In genomic region chr9:130693426-130694191, GRCh38 we compare ENCODE assay signal across 8 cellular contexts. TPM values are rescaled to one million over a fixed set of nuclear protein-coding genes. Genes with fewer than 3 reads are reported as not detected.
DNase-seq lines count a peak whose midpoint lies in the region; ATAC-seq, FAIRE-seq and TF ChIP-seq lines count a peak whose summit lies in the region.

A gene with protein sequence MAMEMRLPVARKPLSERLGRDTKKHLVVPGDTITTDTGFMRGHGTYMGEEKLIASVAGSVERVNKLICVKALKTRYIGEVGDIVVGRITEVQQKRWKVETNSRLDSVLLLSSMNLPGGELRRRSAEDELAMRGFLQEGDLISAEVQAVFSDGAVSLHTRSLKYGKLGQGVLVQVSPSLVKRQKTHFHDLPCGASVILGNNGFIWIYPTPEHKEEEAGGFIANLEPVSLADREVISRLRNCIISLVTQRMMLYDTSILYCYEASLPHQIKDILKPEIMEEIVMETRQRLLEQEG (plus strand): TSS chr9:130693780. CDS start chr9:130693792, 12 bp downstream.

- peak; percentile 93 for DNase-seq in AML-193 (lab: John Stamatoyannopoulos, UW)
- peak; percentile 98 for DNase-seq in NCI-H460 (ENCODE audit: extremely low read depth, low read depth)
- peak; percentile 87 for DNase-seq in activated CD4-positive, CD25-positive, alpha-beta regulatory T cell treated with anti-CD3 and anti-CD28 coated beads, Interleukin-2, amount 50 U/mL, for 72 hours
- DNase-seq in cerebellar cortex (ENCODE audit: low spot score), result peak; percentile 99
- peak; percentile 66 for DNase-seq in keratinocyte (ENCODE audit: low read depth, low spot score)
- DNase-seq in stimulated activated CD4-positive, alpha-beta T cell treated with anti-CD3 and anti-CD28 coated beads, Interleukin-12 subunit alpha, Interleukin-12 subunit beta, amount 100 ng/mL, for 48 hours (ENCODE audit: low read depth in 2 of 3, low spot score in 1 of 3), result peak; percentile 94 to 98 (median 98)

- no peaks in the 10 kb centered on the region for H3K27me3 ChIP-seq in keratinocyte (ENCODE audit: control insufficient read depth, extremely low read depth, insufficient read depth, low read length)

- H3K4me1 ChIP-seq in keratinocyte (ENCODE audit: control insufficient read depth, extremely low read depth, insufficient read depth, low read length), result peaks cover 19% of the 10 kb centered on the region

- dilution Hi-C loops in keratinocyte (cut with MboI; ENCODE audit: extremely low pct_ligation_motif_present, low sequenced_read_pairs), result no loop called here

- H3K4me3 ChIP-seq in keratinocyte (ENCODE audit: control insufficient read depth in 2 of 3, extremely low read depth in 1 of 3, insufficient read depth in 2 of 3, low read depth in 1 of 3, low read length in 3 of 3), result peak within 1 kb of the TSS; percentile 56 to 98 (median 91)

- H3K36me3 ChIP-seq in keratinocyte (ENCODE audit: control insufficient read depth in 2 of 2, extremely low read depth in 1 of 2, insufficient read depth in 2 of 2, low read length in 2 of 2), result peaks cover 9 to 14% of the 10 kb centered on the region in 2 experiments

- TF ChIP-seq POLR2A in GM19099 (IDR thresholded peaks at IDR 0.05; ENCODE audit: extremely low read depth, insufficient read length, low read depth), result peak; percentile 97

- peak; percentile 75 for ATAC-seq in HG03378 (IDR thresholded peaks at IDR 0.05; ENCODE audit: unreplicated experiment)

- TF ChIP-seq CTCF in keratinocyte (optimal IDR thresholded peaks at IDR 0.05 in 1 of 3, IDR thresholded peaks at IDR 0.05 in 1 of 3, conservative IDR thresholded peaks at IDR 0.05 in 1 of 3; ENCODE audit: extremely low read depth in 1 of 3, insufficient read depth in 2 of 3, low read length in 3 of 3), result no peak

- H3K9me3 ChIP-seq in keratinocyte (ENCODE audit: control insufficient read depth, low read depth, low read length), result no peaks in the 10 kb centered on the region

- H3K79me2 ChIP-seq in keratinocyte (ENCODE audit: control insufficient read depth, insufficient read depth, low read length), result peaks cover 36% of the 10 kb centered on the region

- peak within 1 kb of the TSS; percentile 96 for H3K4me2 ChIP-seq in keratinocyte (ENCODE audit: control insufficient read depth, extremely low read depth, insufficient read depth, low read depth, low read length)

- H4K20me1 ChIP-seq in keratinocyte (ENCODE audit: control insufficient read depth, extremely low read depth, insufficient read depth, low read length), result peaks cover 5% of the 10 kb centered on the region

- H3K9ac ChIP-seq in keratinocyte (ENCODE audit: control insufficient read depth, extremely low read depth, insufficient read depth, low read length), result peak within 1 kb of the TSS; percentile 94

- H3K9me1 ChIP-seq in keratinocyte (ENCODE audit: control insufficient read depth, extremely low read depth, insufficient read depth, low read length), result peaks cover 3% of the 10 kb centered on the region

- H3K27ac ChIP-seq in keratinocyte (ENCODE audit: control insufficient read depth, insufficient read depth, low read length), result peak within 1 kb of the TSS; percentile 76

- peak; percentile 75 for FAIRE-seq in keratinocyte (lab: Jason Lieb, UNC)

- peak within 1 kb of the TSS; percentile 96 for H2AFZ ChIP-seq in keratinocyte (ENCODE audit: control insufficient read depth, low read length)

RNA-seq across cellular contexts. Expression of the gene that starts here (rescaled TPM):
- 45.5 and 56.5 TPM in 2 replicates for total RNA-seq in NCI-H460 (2014; rRNA removed; shearing (Covaris generic))
- polyA plus RNA-seq in NCI-H460 (2014; cell fraction: nucleus; rRNA removed), result 106 and 142 TPM in 2 replicates
- 22.1 to 37.5 TPM (median 35.9 TPM) in 3 replicates for polyA plus RNA-seq in keratinocyte
- 13.0 TPM for polyA plus RNA-seq in keratinocyte (2011; ENCODE audit: low read depth)
- 17.8 and 19.9 TPM in 2 replicates for polyA plus RNA-seq in keratinocyte (2011; cell fraction: cytosol; rRNA removed)
- 30.3 and 40.1 TPM in 2 replicates for polyA plus RNA-seq in keratinocyte (2011; cell fraction: nucleus; rRNA removed)
- polyA plus RNA-seq in keratinocyte (2012; ENCODE audit: low replicate concordance), result 12.1 and 26.2 TPM in 2 replicates
- polyA minus RNA-seq in keratinocyte, result 12.2 to 47.6 TPM (median 19.7 TPM) in 3 replicates
- polyA minus RNA-seq in keratinocyte (2011; cell fraction: cytosol; rRNA and poly(A)+ RNA removed), result 48.7 TPM
- polyA minus RNA-seq in keratinocyte (2011; cell fraction: nucleus; rRNA and poly(A)+ RNA removed), result 8.0 and 18.8 TPM in 2 replicates

Comparison
In these comparisons a context has a peak if more than half of its experiments do, and no peak if none do; other contexts are left out.
1. Peak in every context shown above with its lines: DNase-seq, ATAC-seq, H3K4me3 ChIP-seq and H3K27ac ChIP-seq.